In the genomic region with DNA sequence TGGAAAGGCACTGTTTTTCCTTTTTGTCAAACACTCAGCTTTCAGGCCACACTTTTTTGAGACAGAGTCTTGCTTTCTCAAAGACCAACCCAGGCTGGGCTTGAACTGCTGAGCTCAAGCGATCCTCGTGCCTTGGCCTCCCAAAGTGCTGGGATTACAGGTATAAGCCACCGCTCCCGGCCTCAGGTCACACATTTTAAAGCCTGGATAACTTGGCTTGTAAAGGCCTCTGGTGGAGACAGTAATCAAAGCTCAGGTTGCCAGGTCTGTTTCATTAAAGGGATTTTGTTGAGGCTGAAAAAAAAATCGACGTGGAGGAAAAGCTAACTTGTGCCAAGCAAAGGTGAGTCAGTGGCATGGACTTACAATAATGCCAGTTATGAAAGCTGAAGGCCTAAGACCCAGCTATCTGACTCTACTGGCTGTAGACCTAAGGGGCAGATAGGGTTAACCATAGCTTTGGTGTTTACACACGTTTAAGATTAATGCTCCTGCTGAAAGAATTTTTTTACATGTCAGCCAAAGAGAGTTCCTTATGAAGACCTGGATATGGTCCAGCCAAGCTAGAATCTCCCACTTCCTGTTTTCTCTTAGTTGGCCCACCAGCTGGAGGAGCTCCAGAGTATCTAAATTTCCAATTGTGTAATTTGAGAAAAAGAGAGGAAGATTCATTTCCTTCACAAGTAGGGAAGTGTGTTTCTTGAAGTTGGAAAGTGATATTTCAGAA, we compare ENCODE assay signal across 8 cellular contexts. TPM values are rescaled to one million over a fixed set of nuclear protein-coding genes. Genes with fewer than 3 reads are reported as not detected.
DNase-seq lines count a peak whose midpoint lies in the region; ATAC-seq, FAIRE-seq and TF ChIP-seq lines count a peak whose summit lies in the region.

No MANE protein-coding gene starts in this region.

- H3K27me3 ChIP-seq in lung (ENCODE audit: control insufficient read depth, insufficient read depth) (no peaks in the 10 kb centered on the region), transverse colon (no peaks in the 10 kb centered on the region)

- H3K9me3 ChIP-seq in lung (ENCODE audit: control insufficient read depth in 2 of 2, insufficient read depth in 1 of 2, low read length in 1 of 2) (no peaks in the 10 kb centered on the region), transverse colon (no peaks in the 10 kb centered on the region)

- ATAC-seq in lung (ENCODE audit: insufficient read depth, low FRiP score) (no peak), GM18867 (IDR thresholded peaks at IDR 0.05; ENCODE audit: unreplicated experiment) (no peak)

- H3K4me1 ChIP-seq in lung (ENCODE audit: control insufficient read depth in 2 of 2, insufficient read depth in 2 of 2, low read length in 2 of 2) (peaks cover 8 to 22% of the 10 kb centered on the region in 2 donors), transverse colon (peaks cover 34 to 79% (median 70%) of the 10 kb centered on the region in 4 donors)

- in situ Hi-C loops in transverse colon (cut with MboI; ENCODE audit: low pct_ligation_motif_present in 1 of 4, low pct_unique_long_range_greater_than_20kb in 1 of 4, low sequenced_read_pairs in 3 of 4) = no loop called here

- intact Hi-C loops in transverse colon (cut with DNase I; ENCODE audit: low total_unique reads) = no loop called here

- no peak for TF ChIP-seq EP300 in transverse colon (IDR thresholded peaks at IDR 0.05; ENCODE audit: low read depth)

- peaks cover 3 to 8% of the 10 kb centered on the region in 2 donors for H3K36me3 ChIP-seq in lung (ENCODE audit: control insufficient read depth in 2 of 2, insufficient read depth in 2 of 2, low read length in 2 of 2)
- peaks cover 0 to 2% (median 0%) of the 10 kb centered on the region in 4 donors for H3K36me3 ChIP-seq in transverse colon

- 9 to 20% methylated on average over 7 of the region's 7 CpGs for WGBS in lung, 2 donors
- whole genome bisulfite sequencing in transverse colon (ENCODE audit: low coverage in 1 of 2), 2 donors = 0 to 5% methylated on average over 1 to 7 of the region's 7 CpGs

- DNase-seq in DMS53 (lab: John Stamatoyannopoulos, UW) (peak; percentile 72), HTR-8/SVneo (ENCODE audit: insufficient read length, low spot score) (peak; percentile 64), SHP77 (lab: John Stamatoyannopoulos, UW) (peak; percentile 20 to 29), coronary artery (ENCODE audit: low spot score) (peak; percentile 72), lung (ENCODE audit: low spot score) (no peak), transverse colon (peak; percentile 49)
- no peak for DNase-seq in stimulated activated naive CD4-positive, alpha-beta T cell treated with Interleukin-2 at 50 U/mL for 16 hours (lab: John Stamatoyannopoulos, UW)

- no peak for FAIRE-seq in HTR-8/SVneo (lab: Jason Lieb, UNC)

- H3K27ac ChIP-seq in coronary artery = peak overlapping the region; percentile 98 to 99
- peak overlapping the region; percentile 91 to 97 for H3K27ac ChIP-seq in lung (ENCODE audit: low read depth in 1 of 2, low read length in 1 of 2)
- H3K27ac ChIP-seq in transverse colon = peak overlapping the region; percentile 95 to 99 (median 98)

- TF ChIP-seq CTCF in coronary artery (IDR thresholded peaks at IDR 0.05) (no peak), lung (IDR thresholded peaks at IDR 0.05; ENCODE audit: control extremely low read depth, extremely low read depth) (peak; percentile 6), transverse colon (IDR thresholded peaks at IDR 0.05) (peak in 3 of 5 experiments; percentile 20 to 33 (median 31))

- TF ChIP-seq POLR2A in transverse colon (IDR thresholded peaks at IDR 0.05) = no peak

- H3K4me3 ChIP-seq in coronary artery (peak overlapping the region; percentile 89), lung (peak overlapping the region; percentile 54), transverse colon (peak overlapping the region; percentile 55 to 84 (median 72))

RNA-seq across cellular contexts. Expression of a gene that starts 0.9 kb away (rescaled TPM):
- total RNA-seq in lung (100 to 1,000 TPM in 1 of 2 donors, 10 to 100 TPM in 1; 59.4 to 127 TPM), transverse colon (100 to 1,000 TPM in 2 of 4 donors, 10 to 100 TPM in 2; 62.5 to 156 (median 99.3) TPM)
- polyA plus RNA-seq in lung = 10 to 100 TPM; 25.5 to 41.3 TPM

RNA-seq across cellular contexts. Expression of a gene that starts 39.8 kb away (rescaled TPM):
- 10 to 100 TPM in 1 of 2 donors, 1 to 10 TPM in 1; 4.3 to 22.4 TPM for total RNA-seq in lung
- polyA plus RNA-seq in lung = 10 to 100 TPM in 1 of 2 donors, 1 to 10 TPM in 1; 6.4 to 13.5 TPM
- 10 to 100 TPM in 1 of 4 donors, 1 to 10 TPM in 3; 4.1 to 24.3 (median 7.9) TPM for total RNA-seq in transverse colon

RNA-seq across cellular contexts. Expression of a gene that starts 46.8 kb away (rescaled TPM):
- 10 to 100 TPM in 1 of 2 donors, 1 to 10 TPM in 1; 9.0 to 15.7 TPM for total RNA-seq in lung
- 1 to 10 TPM; 2.0 to 3.1 TPM for polyA plus RNA-seq in lung
- 100 to 1,000 TPM in 1 of 4 donors, 1 to 10 TPM in 3; 2.6 to 121 (median 5.8) TPM for total RNA-seq in transverse colon

RNA-seq across cellular contexts. Expression of a gene that starts 56.5 kb away (rescaled TPM):
- 1 to 10 TPM in 1 of 2 donors, not detected in 1; 1.4 TPM for total RNA-seq in lung
- polyA plus RNA-seq in lung = under 1 TPM; 0.14 to 0.31 TPM
- not detected for total RNA-seq in transverse colon

Comparison
In these comparisons a context has a peak if more than half of its experiments do, and no peak if none do; other contexts are left out.
1. DNase-seq: peak in DMS53 (single experiment), HTR-8/SVneo (single experiment), SHP77 (2 of 2), coronary artery (single experiment) and transverse colon (single experiment); none in lung (single experiment) and stimulated activated naive CD4-positive, alpha-beta T cell treated with Interleukin-2 at 50 U/mL for 16 hours (single experiment).
2. Peak in every context shown above with its lines, with median percentiles within 50 percentile points of each other: H3K27ac ChIP-seq and H3K4me3 ChIP-seq.